ENCODE assay signal across 14 cellular contexts in the genomic region with DNA sequence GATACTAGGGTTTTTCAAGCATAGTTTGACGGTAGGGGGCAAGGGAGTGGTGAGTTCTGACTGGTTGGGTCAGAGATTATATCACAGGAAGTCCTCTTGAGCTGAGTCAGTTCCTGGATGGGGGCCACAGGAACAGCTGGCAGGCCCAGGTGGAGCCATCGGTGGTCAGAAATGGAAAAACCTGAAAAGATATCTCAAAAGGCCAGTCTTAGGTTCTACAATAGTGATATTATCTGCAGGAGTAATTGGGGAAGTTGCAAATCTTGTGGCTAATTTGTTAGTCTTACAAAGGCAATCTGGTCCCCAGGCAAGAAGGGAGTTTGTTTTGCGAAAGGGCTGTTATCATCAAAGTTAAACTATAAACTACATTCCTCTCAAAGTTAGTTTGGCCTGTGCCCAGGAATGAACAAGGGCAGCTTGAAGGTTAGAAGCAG.
A peak's percentile ranks its signal among the peaks of the same experiment; 100 is the strongest.
DNase-seq lines count a peak whose midpoint lies in the region; ATAC-seq and TF ChIP-seq lines count a peak whose summit lies in the region.
"Had no signal": no experiment of that assay in that cellular context is flagged by ENCODE, and none has a peak within 500 bp of the region (broad histone marks: within the 10 kb centered on the region; RNA-seq: fewer than 3 reads in every experiment).

No MANE protein-coding gene starts in this region.

- peak; percentile 80 for DNase-seq in Calu3
- DNase-seq in LHCN-M2 (ENCODE audit: low read depth): peak; percentile 76
- peak; percentile 11 for DNase-seq in fibroblast of pulmonary artery (ENCODE audit: low read depth)
- no peak for DNase-seq in NCI-H187 (lab: John Stamatoyannopoulos, UW)
- no peak for DNase-seq in NCI-H510A treated with DMSO at 0.1 percent for 48 hours (lab: John Stamatoyannopoulos, UW)
- DNase-seq in G401 (ENCODE audit: low spot score): no peak
- DNase-seq: activated CD4-positive, CD25-positive, alpha-beta regulatory T cell; COR-L47; NCI-H2171; transverse colon had no signal

- H3K4me3 ChIP-seq in fibroblast of pulmonary artery (replicated peaks; ENCODE audit: low read depth, low read length): no peak overlapping the region
- H3K4me3 ChIP-seq: transverse colon had no signal

- H3K27me3 Mint-ChIP-seq in Calu3 (ENCODE audit: unreplicated experiment): no peaks in the 10 kb centered on the region
- H3K27me3 Mint-ChIP-seq: central memory CD8-positive, alpha-beta T cell had no signal

- BruUV-seq in Calu3 (replicated peaks; lab: Mats Ljungman, UMichigan): no TSS peak

- ATAC-seq in GM21381 (IDR thresholded peaks at IDR 0.05; ENCODE audit: unreplicated experiment): peak; percentile 70
- no peak for ATAC-seq in HG03378 (IDR thresholded peaks at IDR 0.05; ENCODE audit: unreplicated experiment)

- intact Hi-C loops in Calu3 (cut with micrococcal nuclease; ENCODE audit: unreplicated experiment): loop anchor here (1.0 to 10.0 kb wide), 3 partner anchors 10 to 379 kb away; no protein-coding TSS in a partner anchor

- H3K27ac Mint-ChIP-seq in Calu3 (ENCODE audit: unreplicated experiment): peak overlapping the region; percentile 37

- CTCF ChIA-PET in Calu3 (lab: Charles Lee): interaction anchor here (0.8 to 3.1 kb wide), 2 partner anchors 11 to 328 kb away, joined by 3 to 24 read pairs; no protein-coding TSS in a partner anchor

- peaks cover 5% of the 10 kb centered on the region for H3K36me3 Mint-ChIP-seq in Calu3 (ENCODE audit: insufficient read depth, unreplicated experiment)
- H3K36me3 Mint-ChIP-seq: immature natural killer cell had no signal

- TF ChIP-seq CTCF in Calu3 (IDR thresholded peaks at IDR 0.05; ENCODE audit: unreplicated experiment): no peak
- TF ChIP-seq CTCF in fibroblast of pulmonary artery (IDR thresholded peaks at IDR 0.05; ENCODE audit: low read length, missing control alignments): no peak

- peaks cover 4% of the 10 kb centered on the region for H3K9me3 Mint-ChIP-seq in Calu3 (ENCODE audit: low read depth, unreplicated experiment)
- H3K9me3 Mint-ChIP-seq: central memory CD8-positive, alpha-beta T cell had no signal

- peak overlapping the region; percentile 10 for H3K4me3 Mint-ChIP-seq in Calu3 (ENCODE audit: low read depth, unreplicated experiment)
- H3K4me3 Mint-ChIP-seq: central memory CD8-positive, alpha-beta T cell; immature natural killer cell had no signal

- H3K4me1 Mint-ChIP-seq in Calu3 (ENCODE audit: low read depth, unreplicated experiment): peaks cover 23% of the 10 kb centered on the region

- in situ Hi-C loops in G401 (cut with HindIII; ENCODE audit: low sequenced_read_pairs): no loop called here

Comparison
In these comparisons a context has a peak if more than half of its experiments do, and no peak if none do; other contexts are left out.
1. DNase-seq: peak in Calu3 (single experiment), LHCN-M2 (single experiment) and fibroblast of pulmonary artery (single experiment); none in NCI-H187 (0 of 2), NCI-H510A treated with DMSO at 0.1 percent for 48 hours (single experiment) and G401 (single experiment).